Comparison of ENCODE assay signal across 8 cellular contexts in genomic region chr1:167442142-167442848, GRCh38.
DNase-seq lines count a peak whose midpoint lies in the region; ATAC-seq, FAIRE-seq and TF ChIP-seq lines count a peak whose summit lies in the region.

No MANE protein-coding gene starts in this region.

- H3K36me3 ChIP-seq in bronchial epithelial cell (ENCODE audit: control insufficient read depth, insufficient read depth, low read length) = no peaks in the 10 kb centered on the region

- H3K4me3 ChIP-seq in bronchial epithelial cell (ENCODE audit: low read depth, low read length) = no peak overlapping the region

- peak; percentile 89 for DNase-seq in AG08395 (ENCODE audit: low spot score)
- DNase-seq in NCI-H2171 treated with DMSO at 0.1 percent for 48 hours (lab: John Stamatoyannopoulos, UW) = peak; percentile 69
- peak; percentile 75 to 83 (median 78) for DNase-seq in activated CD4-positive, CD25-positive, alpha-beta regulatory T cell (lab: John Stamatoyannopoulos, UW)
- peak; percentile 67 for DNase-seq in bronchial epithelial cell (ENCODE audit: low read depth)
- DNase-seq in kidney glomerular epithelial cell (lab: John Stamatoyannopoulos, UW) = peak; percentile 39
- DNase-seq in stimulated activated CD4-positive, alpha-beta T cell treated with anti-CD3 and anti-CD28 coated beads, Interleukin-2, amount 100 ng/mL, for 24 hours = peak; percentile 90 to 91

- peak; percentile 76 for ATAC-seq in GM18520 (IDR thresholded peaks at IDR 0.05; ENCODE audit: unreplicated experiment)
- ATAC-seq in HG03095 (IDR thresholded peaks at IDR 0.05; ENCODE audit: unreplicated experiment) = peak; percentile 87

- no peak for FAIRE-seq in bronchial epithelial cell (lab: Jason Lieb, UNC)

- peak; percentile 88 for TF ChIP-seq CTCF in bronchial epithelial cell (IDR thresholded peaks at IDR 0.05; ENCODE audit: insufficient read depth, low read length, severe bottlenecking)

- peaks cover 4% of the 10 kb centered on the region for H3K27me3 ChIP-seq in bronchial epithelial cell (ENCODE audit: control insufficient read depth, insufficient read depth, low read length)

Comparison
In these comparisons a context has a peak if more than half of its experiments do, and no peak if none do; other contexts are left out.
1. DNase-seq: peak in every context shown above with its lines; median percentile 90 in stimulated activated CD4-positive, alpha-beta T cell treated with anti-CD3 and anti-CD28 coated beads, Interleukin-2, amount 100 ng/mL, for 24 hours; 89 in AG08395; 78 in activated CD4-positive, CD25-positive, alpha-beta regulatory T cell; 69 in NCI-H2171 treated with DMSO at 0.1 percent for 48 hours; 67 in bronchial epithelial cell; 39 in kidney glomerular epithelial cell.